In the genomic region with DNA sequence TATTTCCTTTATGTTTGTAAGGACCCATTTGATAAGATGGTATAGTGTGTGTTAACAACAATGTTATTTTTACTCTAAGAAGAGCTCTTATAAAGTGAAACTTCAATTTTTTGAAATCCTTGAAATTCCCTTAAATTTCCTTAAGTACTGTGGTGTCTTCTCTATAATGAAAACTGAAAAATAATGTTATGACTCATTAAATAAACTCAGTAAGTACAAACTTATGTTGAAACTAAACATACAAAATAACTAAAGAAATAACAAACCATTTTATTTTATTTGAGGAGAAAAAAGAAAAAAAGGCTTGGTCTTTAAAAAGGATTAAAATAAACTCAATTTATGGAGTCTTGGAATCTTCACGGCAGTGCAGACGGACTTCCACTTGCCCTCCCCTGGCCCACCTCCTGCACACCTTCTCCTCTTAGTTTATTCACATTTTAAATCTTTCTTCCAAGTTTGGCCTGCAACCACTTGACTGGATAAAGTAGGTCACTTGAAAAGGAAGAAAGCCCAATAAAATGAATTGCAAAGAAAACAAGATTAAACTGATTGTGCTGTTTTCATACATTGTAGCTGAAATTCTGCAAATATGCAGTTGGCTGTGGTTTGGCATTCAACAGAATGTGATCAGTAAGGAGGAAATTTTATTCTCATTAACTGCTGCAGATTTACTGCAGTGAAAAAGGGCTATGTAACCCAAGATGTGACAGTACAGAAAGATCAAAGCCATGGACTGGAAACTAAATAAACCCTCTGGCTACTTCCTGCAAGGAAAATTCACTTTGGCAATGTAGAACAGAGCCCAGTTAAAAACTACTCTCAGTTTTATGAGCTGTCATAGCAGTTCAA, we compare ENCODE assay signal across 13 cellular contexts. TPM values are rescaled to one million over a fixed set of nuclear protein-coding genes. Genes with fewer than 3 reads are reported as not detected.
DNase-seq lines count a peak whose midpoint lies in the region; ATAC-seq, FAIRE-seq and TF ChIP-seq lines count a peak whose summit lies in the region.
"Had no signal": no experiment of that assay in that cellular context is flagged by ENCODE, and none has a peak within 500 bp of the region (broad histone marks: within the 10 kb centered on the region; RNA-seq: fewer than 3 reads in every experiment).

No MANE protein-coding gene starts in this region.

- TF ChIP-seq POLR2A in adrenal gland (IDR thresholded peaks at IDR 0.05), result no peak

- no peaks in the 10 kb centered on the region for H4K20me1 ChIP-seq in GM23248 (ENCODE audit: insufficient read depth)

- in situ Hi-C loops in GM23248 (cut with MboI), result no loop called here

- no peaks in the 10 kb centered on the region for H3K9me2 ChIP-seq in GM23248 (ENCODE audit: insufficient read depth)

- no peaks in the 10 kb centered on the region for H3K36me3 Mint-ChIP-seq in activated CD8-positive, alpha-beta memory T cell treated with anti-CD3 and anti-CD28 coated beads, Interleukin-2, amount 10 ng/mL, durations not matched to agents 7 days and 5 days

- CTCF ChIA-PET in activated CD8-positive, alpha-beta memory T cell treated with anti-CD3 and anti-CD28 coated beads, Interleukin-2, amount 10 ng/mL, durations not matched to agents 7 days and 5 days (lab: Charles Lee), result interaction anchor here (0.7 kb wide), 1 partner anchor 1285 kb away, joined by 3 read pairs; no protein-coding TSS in a partner anchor

- H3K36me3 ChIP-seq in ACC112 (ENCODE audit: insufficient read depth, low read length), result no peaks in the 10 kb centered on the region
- H3K36me3 ChIP-seq in GM23248 (ENCODE audit: low read depth), result no peaks in the 10 kb centered on the region
- no peaks in the 10 kb centered on the region for H3K36me3 ChIP-seq in adrenal gland (replicated peaks in 1 of 2)

- H3K4me1 Mint-ChIP-seq in activated CD8-positive, alpha-beta memory T cell treated with anti-CD3 and anti-CD28 coated beads, Interleukin-2, amount 10 ng/mL, durations not matched to agents 7 days and 5 days, result no peaks in the 10 kb centered on the region
- H3K4me1 Mint-ChIP-seq: activated naive CD8-positive, alpha-beta T cell treated with anti-CD3 and anti-CD28 coated beads, Interleukin-2, amount 50 U/mL, for 24 hours had no signal

- ATAC-seq in left colon, result peak; percentile 95
- no peak for ATAC-seq in GM19351 (IDR thresholded peaks at IDR 0.05; ENCODE audit: unreplicated experiment)
- no peak for ATAC-seq in activated CD8-positive, alpha-beta memory T cell treated with anti-CD3 and anti-CD28 coated beads, Interleukin-2, amount 10 ng/mL, durations not matched to agents 7 days and 5 days
- ATAC-seq: activated naive CD8-positive, alpha-beta T cell treated with anti-CD3 and anti-CD28 coated beads, Interleukin-2, amount 50 U/mL, for 24 hours; HCT116; stimulated activated naive CD8-positive, alpha-beta T cell treated with anti-CD3 and anti-CD28 coated beads, Interleukin-15, Interleukin-2, amounts not matched to agents 100 U/mL and 50 U/mL, for 24 hours had no signal

- H3K27ac ChIP-seq in ACC112 (ENCODE audit: low read depth, low read length) (peak overlapping the region; percentile 37), GM23248 (no peak overlapping the region), adrenal gland (no peak overlapping the region)

- no peak overlapping the region for H3K27ac Mint-ChIP-seq in activated CD8-positive, alpha-beta memory T cell treated with anti-CD3 and anti-CD28 coated beads, Interleukin-2, amount 10 ng/mL, durations not matched to agents 7 days and 5 days
- H3K27ac Mint-ChIP-seq: activated naive CD8-positive, alpha-beta T cell treated with anti-CD3 and anti-CD28 coated beads, Interleukin-2, amount 50 U/mL, for 24 hours had no signal

- peak overlapping the region; percentile 7 for H3K4me2 ChIP-seq in GM23248 (ENCODE audit: unreplicated experiment)

- WGBS in GM23248 (ENCODE audit: low coverage in 1 of 2, low lambda C conversion rate in 2 of 2, missing lambda C conversion rate in 2 of 2), 2 experiments, result 62 to 68% methylated on average over 2 of the region's 2 CpGs
- WGBS in adrenal gland, 4 donors, result 60 to 76% (median 73%) methylated on average over 2 of the region's 2 CpGs

- H3K4me3 ChIP-seq in ACC112 (ENCODE audit: low read depth, low read length) (peak overlapping the region; percentile 24), GM23248 (no peak overlapping the region), adrenal gland (no peak overlapping the region)

- H3K27me3 ChIP-seq in ACC112 (ENCODE audit: insufficient read depth, low read length) (no peaks in the 10 kb centered on the region), GM23248 (replicated peaks; ENCODE audit: insufficient read depth) (no peaks in the 10 kb centered on the region), adrenal gland (no peaks in the 10 kb centered on the region)

- H3K4me3 Mint-ChIP-seq in activated CD8-positive, alpha-beta memory T cell treated with anti-CD3 and anti-CD28 coated beads, Interleukin-2, amount 10 ng/mL, durations not matched to agents 7 days and 5 days, result no peak overlapping the region
- H3K4me3 Mint-ChIP-seq: activated naive CD8-positive, alpha-beta T cell treated with anti-CD3 and anti-CD28 coated beads, Interleukin-2, amount 50 U/mL, for 24 hours; neural crest cell had no signal

- H3K9me3 ChIP-seq in GM23248 (ENCODE audit: low read depth) (no peaks in the 10 kb centered on the region), adrenal gland (replicated peaks in 1 of 3) (no peaks in the 10 kb centered on the region)

- H3K9ac ChIP-seq in GM23248, result no peak overlapping the region

- TF ChIP-seq CTCF in adrenal gland (IDR thresholded peaks at IDR 0.05), result no peak

- H3K79me2 ChIP-seq in ACC112 (ENCODE audit: control insufficient read depth, insufficient read depth, low read length, unreplicated experiment), result no peaks in the 10 kb centered on the region
- H3K79me2 ChIP-seq in GM23248 (ENCODE audit: insufficient read depth), result no peaks in the 10 kb centered on the region

- H3K9me3 Mint-ChIP-seq in activated CD8-positive, alpha-beta memory T cell treated with anti-CD3 and anti-CD28 coated beads, Interleukin-2, amount 10 ng/mL, durations not matched to agents 7 days and 5 days (ENCODE audit: low read depth), result no peaks in the 10 kb centered on the region
- H3K9me3 Mint-ChIP-seq: activated naive CD8-positive, alpha-beta T cell treated with anti-CD3 and anti-CD28 coated beads, Interleukin-2, amount 50 U/mL, for 24 hours; neural crest cell had no signal

- H3K4me1 ChIP-seq in ACC112 (ENCODE audit: control insufficient read depth, insufficient read depth, low read length, unreplicated experiment), result peaks cover 14% of the 10 kb centered on the region
- peaks cover 12% of the 10 kb centered on the region for H3K4me1 ChIP-seq in GM23248 (ENCODE audit: insufficient read depth)
- H3K4me1 ChIP-seq in adrenal gland (replicated peaks in 1 of 2), result peaks cover 0 to 13% of the 10 kb centered on the region in 2 donors

- peak; percentile 92 for FAIRE-seq in TTC549 (lab: Jason Lieb, UNC)

- H2AFZ ChIP-seq in ACC112 (ENCODE audit: low read length, unreplicated experiment) (no peak overlapping the region), GM23248 (no peak overlapping the region)

- intact Hi-C loops in left colon (cut with DNase I, micrococcal nuclease), result no loop called here
- intact Hi-C loops in adrenal gland (cut with DNase I), result no loop called here

- DNase-seq in GM23248, result peak; percentile 24
- DNase-seq in left colon, result no peak
- no peak for DNase-seq in hepatic stellate cell (ENCODE audit: low spot score)
- DNase-seq in adrenal gland, result no peak
- DNase-seq in activated CD8-positive, alpha-beta memory T cell treated with anti-CD3 and anti-CD28 coated beads, Interleukin-2, amount 10 ng/mL, durations not matched to agents 7 days and 5 days, result no peak
- DNase-seq: activated naive CD8-positive, alpha-beta T cell treated with anti-CD3 and anti-CD28 coated beads, Interleukin-2, amount 50 U/mL, for 24 hours; MV-4-11; stimulated activated naive CD8-positive, alpha-beta T cell treated with anti-CD3 and anti-CD28 coated beads, Interleukin-15, Interleukin-2, amounts not matched to agents 100 U/mL and 50 U/mL, for 24 hours had no signal

- H3K27me3 Mint-ChIP-seq in activated CD8-positive, alpha-beta memory T cell treated with anti-CD3 and anti-CD28 coated beads, Interleukin-2, amount 10 ng/mL, durations not matched to agents 7 days and 5 days, result no peaks in the 10 kb centered on the region
- H3K27me3 Mint-ChIP-seq: activated naive CD8-positive, alpha-beta T cell treated with anti-CD3 and anti-CD28 coated beads, Interleukin-2, amount 50 U/mL, for 24 hours had no signal

- H3F3A ChIP-seq in GM23248 (ENCODE audit: insufficient read depth), result no peaks in the 10 kb centered on the region

RNA-seq across cellular contexts. Expression of a gene that starts 48.5 kb away (rescaled TPM):
- 7.6 and 10.2 TPM in 2 replicates for total RNA-seq in GM23248 (2014; rRNA removed; shearing (Covaris generic))
- polyA plus RNA-seq in GM23248 (2016; fragmentation: Nextera tagmentation; extraction: Ambion mirVana), result 4.5 and 5.8 TPM in 2 replicates
- 10 to 100 TPM; 14.7 to 15.4 TPM for total RNA-seq in left colon
- total RNA-seq in adrenal gland, result 10 to 100 TPM in 5 of 8 donors, 1 to 10 TPM in 3; 3.5 to 15.0 (median 11.0) TPM
- 10 to 100 TPM in 1 of 3 donors, 1 to 10 TPM in 2; 3.4 to 10.1 (median 5.0) TPM for polyA plus RNA-seq in adrenal gland
- 10 to 100 TPM; 13.6 to 14.9 TPM for total RNA-seq in activated CD8-positive, alpha-beta memory T cell treated with anti-CD3 and anti-CD28 coated beads, Interleukin-2, amount 10 ng/mL, durations not matched to agents 7 days and 5 days
